In genomic region chr5:40378431-40379175, GRCh38 we compare ENCODE assay signal across 9 cellular contexts.
A peak's percentile ranks its signal among the peaks of the same experiment; 100 is the strongest.
DNase-seq lines count a peak whose midpoint lies in the region; ATAC-seq and TF ChIP-seq lines count a peak whose summit lies in the region.
"Had no signal": no experiment of that assay in that cellular context is flagged by ENCODE, and none has a peak within 500 bp of the region (broad histone marks: within the 10 kb centered on the region; RNA-seq: fewer than 3 reads in every experiment).

No MANE protein-coding gene starts in this region.

- POLR2A ChIA-PET in MCF 10A (lab: Yijun Ruan, JAX): no interaction called here

- H3K36me3 Mint-ChIP-seq in activated T-helper 1 cell treated with anti-CD3 and anti-CD28 coated beads, Interleukin-12 subunit alpha, Interleukin-12 subunit beta, Interleukin-2, Interleukin-4 antibody, amounts not matched to agents 30 ng/mL and 10 ng/mL and 1 ng/mL, durations not matched to agents 14 hours and 24 hours and 36 hours (ENCODE audit: low read depth): peaks cover 22% of the 10 kb centered on the region
- H3K36me3 Mint-ChIP-seq in MCF 10A (ENCODE audit: insufficient read depth, unreplicated experiment): no peaks in the 10 kb centered on the region

- H3K27me3 Mint-ChIP-seq in activated T-helper 1 cell treated with anti-CD3 and anti-CD28 coated beads, Interleukin-12 subunit alpha, Interleukin-12 subunit beta, Interleukin-2, Interleukin-4 antibody, amounts not matched to agents 30 ng/mL and 10 ng/mL and 1 ng/mL, durations not matched to agents 14 hours and 24 hours and 36 hours (ENCODE audit: insufficient read depth): no peaks in the 10 kb centered on the region
- H3K27me3 Mint-ChIP-seq in MCF 10A (ENCODE audit: insufficient read depth, unreplicated experiment): no peaks in the 10 kb centered on the region

- TF ChIP-seq CTCF in GM06990 (IDR thresholded peaks at IDR 0.05; ENCODE audit: insufficient read depth, low read length, poor library complexity, severe bottlenecking) (no peak), MCF 10A (IDR thresholded peaks at IDR 0.05; ENCODE audit: unreplicated experiment) (no peak)

- H3K27me3 ChIP-seq in GM06990 (replicated peaks; ENCODE audit: control insufficient read depth, insufficient read depth, low read length): no peaks in the 10 kb centered on the region

- peak overlapping the region; percentile 52 for H3K27ac Mint-ChIP-seq in activated T-helper 1 cell treated with anti-CD3 and anti-CD28 coated beads, Interleukin-12 subunit alpha, Interleukin-12 subunit beta, Interleukin-2, Interleukin-4 antibody, amounts not matched to agents 30 ng/mL and 10 ng/mL and 1 ng/mL, durations not matched to agents 14 hours and 24 hours and 36 hours
- no peak overlapping the region for H3K27ac Mint-ChIP-seq in MCF 10A (ENCODE audit: low read depth, unreplicated experiment)

- H3K4me1 Mint-ChIP-seq in activated T-helper 1 cell treated with anti-CD3 and anti-CD28 coated beads, Interleukin-12 subunit alpha, Interleukin-12 subunit beta, Interleukin-2, Interleukin-4 antibody, amounts not matched to agents 30 ng/mL and 10 ng/mL and 1 ng/mL, durations not matched to agents 14 hours and 24 hours and 36 hours (ENCODE audit: low read depth): peaks cover 51% of the 10 kb centered on the region
- H3K4me1 Mint-ChIP-seq in MCF 10A (ENCODE audit: insufficient read depth, unreplicated experiment): peaks cover 12% of the 10 kb centered on the region

- no peaks in the 10 kb centered on the region for H3K36me3 ChIP-seq in GM06990 (ENCODE audit: control insufficient read depth, insufficient read depth, low read length)

- no peak overlapping the region for H3K4me3 ChIP-seq in GM06990 (replicated peaks; ENCODE audit: low read depth, low read length)

- ATAC-seq in GM21360 (IDR thresholded peaks at IDR 0.05; ENCODE audit: unreplicated experiment) (peak; percentile 66), HG03196 (IDR thresholded peaks at IDR 0.05; ENCODE audit: unreplicated experiment) (peak; percentile 76)

- H3K9me3 Mint-ChIP-seq in activated T-helper 1 cell treated with anti-CD3 and anti-CD28 coated beads, Interleukin-12 subunit alpha, Interleukin-12 subunit beta, Interleukin-2, Interleukin-4 antibody, amounts not matched to agents 30 ng/mL and 10 ng/mL and 1 ng/mL, durations not matched to agents 14 hours and 24 hours and 36 hours: peaks cover 21% of the 10 kb centered on the region
- no peaks in the 10 kb centered on the region for H3K9me3 Mint-ChIP-seq in MCF 10A (ENCODE audit: unreplicated experiment)

- H3K4me3 Mint-ChIP-seq in activated T-helper 1 cell treated with anti-CD3 and anti-CD28 coated beads, Interleukin-12 subunit alpha, Interleukin-12 subunit beta, Interleukin-2, Interleukin-4 antibody, amounts not matched to agents 30 ng/mL and 10 ng/mL and 1 ng/mL, durations not matched to agents 14 hours and 24 hours and 36 hours: peak overlapping the region; percentile 11
- H3K4me3 Mint-ChIP-seq in MCF 10A (ENCODE audit: unreplicated experiment): no peak overlapping the region

- no TSS peak for BruUV-seq in MCF 10A (replicated peaks; lab: Mats Ljungman, UMichigan)

- intact Hi-C loops in activated T-helper 1 cell treated with anti-CD3 and anti-CD28 coated beads, Interleukin-12 subunit alpha, Interleukin-12 subunit beta, Interleukin-2, Interleukin-4 antibody, amounts not matched to agents 30 ng/mL and 10 ng/mL and 1 ng/mL, durations not matched to agents 14 hours and 24 hours and 36 hours (cut with micrococcal nuclease): no loop called here
- intact Hi-C loops in MCF 10A (cut with micrococcal nuclease): no loop called here

- peak; percentile 46 for DNase-seq in GM06990 (ENCODE audit: extremely low read depth, insufficient read length)
- DNase-seq in activated T-helper 1 cell treated with anti-CD3 and anti-CD28 coated beads, Interleukin-12 subunit alpha, Interleukin-12 subunit beta, Interleukin-2, Interleukin-4 antibody, amounts not matched to agents 30 ng/mL and 10 ng/mL and 1 ng/mL, durations not matched to agents 14 hours and 24 hours and 36 hours (ENCODE audit: low spot score): no peak
- no peak for DNase-seq in NCI-H2081 (lab: John Stamatoyannopoulos, UW)
- DNase-seq in NCI-H2196 treated with DMSO at 0.1 percent for 48 hours (lab: John Stamatoyannopoulos, UW; ENCODE audit: unreplicated experiment): no peak
- no peak for DNase-seq in NCI-H1930 (lab: John Stamatoyannopoulos, UW)
- DNase-seq in MCF 10A (ENCODE audit: unreplicated experiment): no peak
- DNase-seq: GDM1 had no signal

- CTCF ChIA-PET in MCF 10A (lab: Yijun Ruan, JAX): no interaction called here
